In genomic region chr12:46124848-46125619, GRCh38 we compare ENCODE assay signal across 8 cellular contexts.
DNase-seq lines count a peak whose midpoint lies in the region; ATAC-seq, FAIRE-seq and TF ChIP-seq lines count a peak whose summit lies in the region.

No MANE protein-coding gene starts in this region.

- no peak overlapping the region for H3K27ac Mint-ChIP-seq in activated naive CD8-positive, alpha-beta T cell treated with anti-CD3 and anti-CD28 coated beads for 36 hours

- ATAC-seq in GM21360 (IDR thresholded peaks at IDR 0.05; ENCODE audit: unreplicated experiment) = peak; percentile 85
- peak; percentile 85 to 94 (median 88) for ATAC-seq in heart right ventricle
- ATAC-seq in HG03095 (IDR thresholded peaks at IDR 0.05; ENCODE audit: unreplicated experiment) = no peak

- 28 to 31% methylated on average over 7 of the region's 12 CpGs for WGBS in heart right ventricle, 2 donors

- H3K27me3 ChIP-seq in SJCRH30 (no peaks in the 10 kb centered on the region), heart right ventricle (no peaks in the 10 kb centered on the region)

- H3K4me3 Mint-ChIP-seq in activated naive CD8-positive, alpha-beta T cell treated with anti-CD3 and anti-CD28 coated beads for 36 hours = peak overlapping the region; percentile 23

- DNase-seq in D721Med (ENCODE audit: insufficient read length, low spot score) (no peak), KBM-7 (peak; percentile 81), SJCRH30 (peak; percentile 81 to 94), heart right ventricle (peak in 1 of 2 donors; percentile 65), putamen (ENCODE audit: low spot score) (peak; percentile 89)
- DNase-seq in activated naive CD8-positive, alpha-beta T cell treated with anti-CD3 and anti-CD28 coated beads for 36 hours = peak; percentile 42

- no peak for FAIRE-seq in D721Med (lab: Jason Lieb, UNC)

- in situ Hi-C loops in KBM-7 (cut with MboI; ENCODE audit: low pct_unique_long_range_greater_than_20kb, low sequenced_read_pairs) = no loop called here

- TF ChIP-seq CTCF in D721Med (IDR thresholded peaks at IDR 0.05; ENCODE audit: insufficient read depth, missing control alignments) = peak; percentile 93
- TF ChIP-seq CTCF in heart right ventricle (IDR thresholded peaks at IDR 0.05) = peak; percentile 37 to 81 (median 58)

- no peaks in the 10 kb centered on the region for H3K36me3 ChIP-seq in SJCRH30
- H3K36me3 ChIP-seq in heart right ventricle = no peaks in the 10 kb centered on the region

- H3K27me3 Mint-ChIP-seq in activated naive CD8-positive, alpha-beta T cell treated with anti-CD3 and anti-CD28 coated beads for 36 hours = no peaks in the 10 kb centered on the region

- no peaks in the 10 kb centered on the region for H3K4me1 Mint-ChIP-seq in activated naive CD8-positive, alpha-beta T cell treated with anti-CD3 and anti-CD28 coated beads for 36 hours

- H3K9me3 ChIP-seq in SJCRH30 (replicated peaks) (no peaks in the 10 kb centered on the region; the same call in 1 of the 2 replicates), heart right ventricle (no peaks in the 10 kb centered on the region)

- H3K36me3 Mint-ChIP-seq in activated naive CD8-positive, alpha-beta T cell treated with anti-CD3 and anti-CD28 coated beads for 36 hours = no peaks in the 10 kb centered on the region

- H3K4me1 ChIP-seq in SJCRH30 (peaks cover 17% of the 10 kb centered on the region), heart right ventricle (peaks cover 0 to 14% (median 5%) of the 10 kb centered on the region in 9 donors)

- intact Hi-C loops in heart right ventricle (cut with DNase I) = loop anchor here in 5 of 10 donors (5.0 to 10.0 kb wide), 6 partner anchors 140 to 890 kb away; partner anchors contain the start of gene SLC38A1 (in 1 of the 5)

- H3K4me3 ChIP-seq in SJCRH30 (peak overlapping the region; percentile 50), heart right ventricle (peak overlapping the region in 3 of 10 donors; percentile 13 to 19 (median 17))

- no peaks in the 10 kb centered on the region for H3K9me3 Mint-ChIP-seq in activated naive CD8-positive, alpha-beta T cell treated with anti-CD3 and anti-CD28 coated beads for 36 hours

- H3K27ac ChIP-seq in SJCRH30 (peak overlapping the region; percentile 41), heart right ventricle (no peak overlapping the region)
